ENCODE assay signal across 32 cellular contexts in genomic region chr17:65467156-65467555, GRCh38.
"Had no signal": no experiment of that assay in that cellular context is flagged by ENCODE, and none has a peak within 500 bp of the region (broad histone marks: within the 10 kb centered on the region; RNA-seq: fewer than 3 reads in every experiment).

No MANE protein-coding gene starts in this region.

- H3K36me3 ChIP-seq: brain microvascular endothelial cell, esophagus muscularis mucosa, gastroesophageal sphincter, WERI-Rb-1 had no signal

- DNase-seq: activated B cell treated with CpG ODN at 0.5 μM for 24 hours; activated CD4-positive, alpha-beta memory T cell treated with anti-CD3 and anti-CD28 coated beads, Interleukin-2, amount 10 ng/mL, durations not matched to agents 7 days and 5 days; activated CD4-positive, alpha-beta T cell treated with anti-CD3 and anti-CD28 coated beads for 36 hours; activated CD4-positive, alpha-beta T cell treated with anti-CD3 and anti-CD28 coated beads, Interleukin-2, amount 10 ng/mL, durations not matched to agents 24 days and 14 days; activated CD4-positive, alpha-beta T cell treated with anti-CD3 and anti-CD28 coated beads, Interleukin-2, amount 50 U/mL, for 4 hours; activated CD8-positive, alpha-beta memory T cell treated with anti-CD3 and anti-CD28 coated beads, Interleukin-2, amount 50 U/mL, for 48 hours; activated effector memory CD4-positive, alpha-beta T cell treated with Interleukin-2 at 50 U/mL for 16 hours; activated gamma-delta T cell treated with Interleukin-2 at 50 U/mL for 16 hours; activated naive CD4-positive, alpha-beta T cell treated with anti-CD3 and anti-CD28 coated beads, Interleukin-2, amount 50 U/mL, for 16 hours; activated naive CD4-positive, alpha-beta T cell treated with Interleukin-2 at 50 U/mL for 16 hours; activated T-cell treated with anti-CD3 and anti-CD28 coated beads for 4 hours; activated T-cell treated with anti-CD3 and anti-CD28 coated beads, Interleukin-2, amount 50 U/mL, for 24 hours; activated T-cell treated with anti-CD3 and anti-CD28 coated beads, Interleukin-2, amount 50 U/mL, for 72 hours; amniotic stem cell; anterior cingulate cortex; brain microvascular endothelial cell; dorsolateral prefrontal cortex; effector CD4-positive, alpha-beta T cell; effector memory CD8-positive, alpha-beta T cell; erythroblast; foreskin keratinocyte; T-helper 17 cell; T1000; WERI-Rb-1 had no signal

- H3K27me3 Mint-ChIP-seq: activated CD4-positive, alpha-beta T cell treated with anti-CD3 and anti-CD28 coated beads for 36 hours had no signal

- H3K4me3 Mint-ChIP-seq: activated B cell treated with CpG ODN at 0.5 μM for 24 hours; activated CD4-positive, alpha-beta memory T cell treated with anti-CD3 and anti-CD28 coated beads, Interleukin-2, amount 10 ng/mL, durations not matched to agents 7 days and 5 days; activated CD4-positive, alpha-beta T cell treated with anti-CD3 and anti-CD28 coated beads for 36 hours; activated CD4-positive, alpha-beta T cell treated with anti-CD3 and anti-CD28 coated beads, Interleukin-2, amount 10 ng/mL, durations not matched to agents 24 days and 14 days; activated naive CD8-positive, alpha-beta T cell; activated T-cell treated with anti-CD3 and anti-CD28 coated beads, Interleukin-2, amount 50 U/mL, for 24 hours; activated T-cell treated with anti-CD3 and anti-CD28 coated beads, Interleukin-2, amount 50 U/mL, for 72 hours; central memory CD8-positive, alpha-beta T cell; dendritic cell treated with granulocyte-macrophage colony-stimulating factor and Interleukin-4, amounts not matched to agents 40 ng/mL and 50 ng/mL, for 4 days; effector memory CD8-positive, alpha-beta T cell; T-helper 17 cell; T-helper 2 cell treated with Interferon-gamma antibody and Interleukin-4, amounts not matched to agents 5 μg/mL and 100 μg/mL, for 36 hours had no signal

- H3K27me3 ChIP-seq: esophagus muscularis mucosa, foreskin keratinocyte, gastroesophageal sphincter had no signal

- H3K4me1 ChIP-seq: foreskin keratinocyte had no signal

- H3K4me1 Mint-ChIP-seq: activated B cell treated with CpG ODN at 0.5 μM for 24 hours; activated CD4-positive, alpha-beta T cell treated with anti-CD3 and anti-CD28 coated beads for 36 hours; activated CD4-positive, alpha-beta T cell treated with anti-CD3 and anti-CD28 coated beads, Interleukin-2, amount 10 ng/mL, durations not matched to agents 24 days and 14 days; central memory CD8-positive, alpha-beta T cell had no signal

- FAIRE-seq: astrocyte had no signal

- H3K9me3 ChIP-seq: esophagus muscularis mucosa, gastroesophageal sphincter had no signal

- H3K4me3 ChIP-seq: coronary artery, dorsolateral prefrontal cortex, esophagus muscularis mucosa, gastroesophageal sphincter had no signal

- H3K9me3 Mint-ChIP-seq: activated B cell treated with CpG ODN at 0.5 μM for 24 hours; activated T-cell treated with anti-CD3 and anti-CD28 coated beads, Interleukin-2, amount 50 U/mL, for 24 hours; central memory CD8-positive, alpha-beta T cell; dendritic cell treated with granulocyte-macrophage colony-stimulating factor and Interleukin-4, amounts not matched to agents 40 ng/mL and 50 ng/mL, for 4 days; effector memory CD8-positive, alpha-beta T cell; T-helper 2 cell treated with Interferon-gamma antibody and Interleukin-4, amounts not matched to agents 5 μg/mL and 100 μg/mL, for 36 hours had no signal

- H3K27ac Mint-ChIP-seq: activated B cell treated with CpG ODN at 0.5 μM for 24 hours; activated CD4-positive, alpha-beta memory T cell treated with anti-CD3 and anti-CD28 coated beads, Interleukin-2, amount 10 ng/mL, durations not matched to agents 7 days and 5 days; activated CD4-positive, alpha-beta T cell treated with anti-CD3 and anti-CD28 coated beads for 36 hours; activated CD4-positive, alpha-beta T cell treated with anti-CD3 and anti-CD28 coated beads, Interleukin-2, amount 10 ng/mL, durations not matched to agents 24 days and 14 days; activated naive CD8-positive, alpha-beta T cell; activated T-cell treated with anti-CD3 and anti-CD28 coated beads, Interleukin-2, amount 50 U/mL, for 24 hours; activated T-cell treated with anti-CD3 and anti-CD28 coated beads, Interleukin-2, amount 50 U/mL, for 72 hours; dendritic cell treated with granulocyte-macrophage colony-stimulating factor and Interleukin-4, amounts not matched to agents 40 ng/mL and 50 ng/mL, for 4 days; effector memory CD8-positive, alpha-beta T cell; T-helper 2 cell treated with Interferon-gamma antibody and Interleukin-4, amounts not matched to agents 5 μg/mL and 100 μg/mL, for 36 hours had no signal

- H3K27ac ChIP-seq: brain microvascular endothelial cell, coronary artery, dorsolateral prefrontal cortex, esophagus muscularis mucosa, foreskin keratinocyte, gastroesophageal sphincter, WERI-Rb-1 had no signal
